Comparison of ENCODE assay signal across 30 cellular contexts in genomic region chr1:221150996-221151395, GRCh38.
"Had no signal": no experiment of that assay in that cellular context is flagged by ENCODE, and none has a peak within 500 bp of the region (broad histone marks: within the 10 kb centered on the region; RNA-seq: fewer than 3 reads in every experiment).

No MANE protein-coding gene starts in this region.

- DNase-seq: dermis blood vessel endothelial cell; effector memory CD4-positive, alpha-beta T cell; erythroblast; esophagus squamous epithelium; hypothalamus; immature natural killer cell; islet precursor cell; kidney glomerular epithelial cell; left ventricle myocardium superior; lower lobe of right lung; natural killer cell; occipital lobe; ovary; posterior cingulate gyrus; psoas muscle; retina; right lobe of liver; small intestine; stimulated activated CD4-positive, alpha-beta T cell treated with anti-CD3 and anti-CD28 coated beads, Interleukin-12 subunit alpha, Interleukin-12 subunit beta, amount 100 ng/mL, for 4 hours; stimulated activated CD4-positive, alpha-beta T cell treated with anti-CD3 and anti-CD28 coated beads, Interleukin-1b, Interleukin-23, amount 100 ng/mL, for 48 hours; stimulated activated CD4-positive, alpha-beta T cell treated with anti-CD3 and anti-CD28 coated beads, Interleukin-4, amount 100 ng/mL, for 1 hour; stimulated activated CD8-positive, alpha-beta memory T cell treated with anti-CD3 and anti-CD28 coated beads, Interleukin-4, amount 100 ng/mL, for 48 hours; stimulated activated naive CD8-positive, alpha-beta T cell treated with anti-CD3 and anti-CD28 coated beads, Interleukin-15, Interleukin-2, amounts not matched to agents 100 U/mL and 50 U/mL, for 24 hours; substantia nigra; testis; tibial artery had no signal

- H3K9me3 ChIP-seq: esophagus squamous epithelium, lower lobe of right lung, ovary, psoas muscle, right lobe of liver, testis, tibial artery had no signal

- H3K4me3 ChIP-seq: coronary artery, esophagus squamous epithelium, lower lobe of right lung, ovary, psoas muscle, right lobe of liver, testis, tibial artery had no signal

- H3K36me3 ChIP-seq: esophagus squamous epithelium, lower lobe of right lung, ovary, right lobe of liver, tibial artery had no signal

- FAIRE-seq: endometrium, frontal cortex, small intestine, urothelium cell line had no signal

- H3K27ac ChIP-seq: coronary artery, esophagus squamous epithelium, lower lobe of right lung, ovary, psoas muscle, right lobe of liver, testis, tibial artery had no signal

- H3K4me1 ChIP-seq: esophagus squamous epithelium, lower lobe of right lung, right lobe of liver, testis had no signal

- H3K27me3 ChIP-seq: esophagus squamous epithelium, ovary, right lobe of liver, testis, tibial artery had no signal
